Comparison of ENCODE assay signal across 19 cellular contexts in genomic region chr2:236535024-236535423, GRCh38. TPM values are rescaled to one million over a fixed set of nuclear protein-coding genes. Genes with fewer than 3 reads are reported as not detected.
DNase-seq lines count a peak whose midpoint lies in the region; ATAC-seq, FAIRE-seq and TF ChIP-seq lines count a peak whose summit lies in the region.
"Had no signal": no experiment of that assay in that cellular context is flagged by ENCODE, and none has a peak within 500 bp of the region (broad histone marks: within the 10 kb centered on the region; RNA-seq: fewer than 3 reads in every experiment).

No MANE protein-coding gene starts in this region.

- H3K4me1 ChIP-seq in astrocyte (ENCODE audit: insufficient read depth, low read length) (peaks cover 13% of the 10 kb centered on the region), foreskin keratinocyte (no peaks in the 10 kb centered on the region), thyroid gland (no peaks in the 10 kb centered on the region)
- H3K4me1 ChIP-seq: colonic mucosa had no signal

- peaks cover 2% of the 10 kb centered on the region for H3K36me3 Mint-ChIP-seq in astrocyte (ENCODE audit: low read depth, unreplicated experiment)
- H3K36me3 Mint-ChIP-seq: CD14-positive monocyte had no signal

- DNase-seq in HT1080 (ENCODE audit: low read depth), result peak; percentile 83
- DNase-seq in astrocyte (ENCODE audit: low read depth), result peak; percentile 95
- peak; percentile 31 to 72 for DNase-seq in foreskin keratinocyte
- peak; percentile 29 for DNase-seq in retinal pigment epithelial cell (ENCODE audit: low read depth)
- DNase-seq in thyroid gland, result no peak
- DNase-seq in posterior vena cava (ENCODE audit: low spot score), result no peak
- DNase-seq in NCI-H146 treated with DMSO at 0.1 percent for 48 hours (lab: John Stamatoyannopoulos, UW; ENCODE audit: unreplicated experiment), result no peak
- DNase-seq in NCI-H69 (lab: John Stamatoyannopoulos, UW), result no peak
- DNase-seq: activated CD4-positive, alpha-beta memory T cell treated with anti-CD3 and anti-CD28 coated beads, Interleukin-2, amount 10 ng/mL, durations not matched to agents 7 days and 5 days; activated effector memory CD4-positive, alpha-beta T cell treated with anti-CD3 and anti-CD28 coated beads, Interleukin-2, amount 50 U/mL, for 16 hours; colonic mucosa; foreskin melanocyte; left colon; NCI-H1105 treated with DMSO at 0.1 percent for 48 hours; NCI-H510A; testis had no signal

- H3K4me2 ChIP-seq in astrocyte (ENCODE audit: low read length), result peak overlapping the region; percentile 50

- peak overlapping the region; percentile 73 for H3K27ac Mint-ChIP-seq in astrocyte (ENCODE audit: unreplicated experiment)
- H3K27ac Mint-ChIP-seq: activated CD4-positive, alpha-beta memory T cell treated with anti-CD3 and anti-CD28 coated beads, Interleukin-2, amount 10 ng/mL, durations not matched to agents 7 days and 5 days; CD14-positive monocyte had no signal

- WGBS in thyroid gland, 2 donors, result 61 to 82% methylated on average over 5 of the region's 5 CpGs

- H2AFZ ChIP-seq in astrocyte (ENCODE audit: low read depth, low read length), result peak overlapping the region; percentile 49

- H3K9me3 Mint-ChIP-seq in astrocyte (ENCODE audit: unreplicated experiment), result peaks cover 6% of the 10 kb centered on the region
- H3K9me3 Mint-ChIP-seq: neural crest cell had no signal

- peaks cover 8% of the 10 kb centered on the region for H3K27me3 Mint-ChIP-seq in astrocyte (ENCODE audit: low read depth, unreplicated experiment)

- no peaks in the 10 kb centered on the region for H3K9me3 ChIP-seq in astrocyte (ENCODE audit: insufficient read depth, low read depth, low read length)
- no peaks in the 10 kb centered on the region for H3K9me3 ChIP-seq in thyroid gland
- H3K9me3 ChIP-seq: colonic mucosa, testis had no signal

- no peak for TF ChIP-seq POLR2A in thyroid gland (IDR thresholded peaks at IDR 0.05)

- peak; percentile 45 for ATAC-seq in foreskin keratinocyte
- ATAC-seq: left colon, Panc1 had no signal

- H3K36me3 ChIP-seq in astrocyte (ENCODE audit: insufficient read depth, low read length) (no peaks in the 10 kb centered on the region), thyroid gland (no peaks in the 10 kb centered on the region)
- H3K36me3 ChIP-seq: colonic mucosa had no signal

- H3K4me1 Mint-ChIP-seq in astrocyte (ENCODE audit: low read depth, unreplicated experiment), result peaks cover 16% of the 10 kb centered on the region

- H3K27ac ChIP-seq in astrocyte (ENCODE audit: low read depth, low read length) (peak overlapping the region; percentile 58), foreskin keratinocyte (no peak overlapping the region), thyroid gland (no peak overlapping the region)
- H3K27ac ChIP-seq: colonic mucosa, testis had no signal

- H4K20me1 ChIP-seq in astrocyte (ENCODE audit: insufficient read depth, low read length), result no peaks in the 10 kb centered on the region

- intact Hi-C loops in thyroid gland (cut with DNase I), result no loop called here
- intact Hi-C loops in posterior vena cava (cut with DNase I), result no loop called here

- TF ChIP-seq CTCF in astrocyte (IDR thresholded peaks at IDR 0.05; ENCODE audit: insufficient read depth, low read depth, low read length) (no peak), foreskin keratinocyte (conservative IDR thresholded peaks at IDR 0.05) (no peak), retinal pigment epithelial cell (conservative IDR thresholded peaks at IDR 0.05; ENCODE audit: low read depth, low read length) (no peak), thyroid gland (IDR thresholded peaks at IDR 0.05) (no peak)

- H3K27me3 ChIP-seq in astrocyte (ENCODE audit: insufficient read depth, low read length) (no peaks in the 10 kb centered on the region), foreskin keratinocyte (peaks cover 5% of the 10 kb centered on the region), thyroid gland (no peaks in the 10 kb centered on the region)
- H3K27me3 ChIP-seq: colonic mucosa, testis had no signal

- H3K9ac ChIP-seq in astrocyte (ENCODE audit: low read length), result peak overlapping the region; percentile 26

- FAIRE-seq in astrocyte (lab: Jason Lieb, UNC), result no peak

- no peaks in the 10 kb centered on the region for H3K79me2 ChIP-seq in astrocyte (ENCODE audit: insufficient read depth, low read length)

- H3K4me3 ChIP-seq in astrocyte (ENCODE audit: insufficient read depth, low read depth, low read length) (peak overlapping the region; percentile 5), retinal pigment epithelial cell (ENCODE audit: low read length) (no peak overlapping the region), thyroid gland (replicated peaks in 1 of 3) (no peak overlapping the region)
- H3K4me3 ChIP-seq: colonic mucosa, testis had no signal

- H3K4me3 Mint-ChIP-seq in astrocyte (ENCODE audit: unreplicated experiment), result peak overlapping the region; percentile 58
- H3K4me3 Mint-ChIP-seq: activated CD4-positive, alpha-beta memory T cell treated with anti-CD3 and anti-CD28 coated beads, Interleukin-2, amount 10 ng/mL, durations not matched to agents 7 days and 5 days; CD14-positive monocyte; neural crest cell had no signal

RNA-seq across cellular contexts. Expression of gene ACKR3, which starts 34.6 kb away (rescaled TPM):
- not detected in 2 replicates for total RNA-seq in HT1080 (2014; rRNA removed; shearing (Covaris generic))
- 0.29 and 0.51 TPM in 2 replicates for polyA plus RNA-seq in HT1080 (2015; cell fraction: cytosol; rRNA removed)
- polyA plus RNA-seq in HT1080 (2015; cell fraction: nucleus; rRNA removed), result 0.14 and 0.54 TPM in 2 replicates
- 72.7 and 88.3 TPM in 2 replicates for total RNA-seq in astrocyte
- total RNA-seq in foreskin keratinocyte, result 1.8 and 2.8 TPM in 2 replicates
- polyA plus RNA-seq in foreskin keratinocyte, result 1.3 and 1.6 TPM in 2 replicates
- total RNA-seq in thyroid gland, result 10 to 100 TPM; 32.2 to 68.5 (median 54.8) TPM
- total RNA-seq in posterior vena cava, result 100 to 1,000 TPM; 124 to 132 TPM

Comparison
In these comparisons a context has a peak if more than half of its experiments do, and no peak if none do; other contexts are left out.
1. DNase-seq: peak in HT1080 (single experiment), astrocyte (single experiment), foreskin keratinocyte (2 of 2) and retinal pigment epithelial cell (single experiment); none in thyroid gland (0 of 2), posterior vena cava (single experiment), NCI-H146 treated with DMSO at 0.1 percent for 48 hours (single experiment) and NCI-H69 (single experiment).